In genomic region chr10:69086131-69086530, GRCh38 we compare ENCODE assay signal across 1 cellular context.
A peak's percentile ranks its signal among the peaks of the same experiment; 100 is the strongest.
TF ChIP-seq lines count a peak whose summit lies in the region.

No MANE protein-coding gene starts in this region.

TF ChIP-seq in GM12878, 131 proteins besides CTCF, POLR2A, EP300 and RAD21 (continued from another document):
- TF ChIP-seq, protein P1, sequence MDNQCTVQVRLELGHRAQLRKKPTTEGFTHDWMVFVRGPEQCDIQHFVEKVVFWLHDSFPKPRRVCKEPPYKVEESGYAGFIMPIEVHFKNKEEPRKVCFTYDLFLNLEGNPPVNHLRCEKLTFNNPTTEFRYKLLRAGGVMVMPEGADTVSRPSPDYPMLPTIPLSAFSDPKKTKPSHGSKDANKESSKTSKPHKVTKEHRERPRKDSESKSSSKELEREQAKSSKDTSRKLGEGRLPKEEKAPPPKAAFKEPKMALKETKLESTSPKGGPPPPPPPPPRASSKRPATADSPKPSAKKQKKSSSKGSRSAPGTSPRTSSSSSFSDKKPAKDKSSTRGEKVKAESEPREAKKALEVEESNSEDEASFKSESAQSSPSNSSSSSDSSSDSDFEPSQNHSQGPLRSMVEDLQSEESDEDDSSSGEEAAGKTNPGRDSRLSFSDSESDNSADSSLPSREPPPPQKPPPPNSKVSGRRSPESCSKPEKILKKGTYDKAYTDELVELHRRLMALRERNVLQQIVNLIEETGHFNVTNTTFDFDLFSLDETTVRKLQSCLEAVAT (IDR thresholded peaks at IDR 0.05), result peak; percentile 68; the same call in 1 of the 2 replicates
- no peak for TF ChIP-seq YY1 (IDR thresholded peaks at IDR 0.05; ENCODE audit: low read depth, low read length)
- TF ChIP-seq EZH2 (IDR thresholded peaks at IDR 0.05; ENCODE audit: borderline replicate concordance, control insufficient read depth, low read depth, low read length), result no peak
- TF ChIP-seq TCF7 (IDR thresholded peaks at IDR 0.05; ENCODE audit: borderline replicate concordance), result no peak
- TF ChIP-seq GABPA (IDR thresholded peaks at IDR 0.05; ENCODE audit: low read depth), result peak; percentile 60; the same call in 1 of the 2 replicates
- peak in 1 of 2 experiments; percentile 33; a peak in 1 of 4 replicates for TF ChIP-seq IKZF2 (IDR thresholded peaks at IDR 0.05)
- peak; percentile 45; the same call in 1 of the 2 replicates for TF ChIP-seq ZBTB11 (CRISPR knock-in tag; IDR thresholded peaks at IDR 0.05)
- no peak for TF ChIP-seq ATF2 (IDR thresholded peaks at IDR 0.05; ENCODE audit: low read length)
- TF ChIP-seq MTA3 (IDR thresholded peaks at IDR 0.05; ENCODE audit: borderline replicate concordance, low read length), result no peak
- TF ChIP-seq ZNF592 (IDR thresholded peaks at IDR 0.05), result no peak
- TF ChIP-seq RBBP5 (conservative IDR thresholded peaks at IDR 0.05), result no peak
- TF ChIP-seq, protein P2, sequence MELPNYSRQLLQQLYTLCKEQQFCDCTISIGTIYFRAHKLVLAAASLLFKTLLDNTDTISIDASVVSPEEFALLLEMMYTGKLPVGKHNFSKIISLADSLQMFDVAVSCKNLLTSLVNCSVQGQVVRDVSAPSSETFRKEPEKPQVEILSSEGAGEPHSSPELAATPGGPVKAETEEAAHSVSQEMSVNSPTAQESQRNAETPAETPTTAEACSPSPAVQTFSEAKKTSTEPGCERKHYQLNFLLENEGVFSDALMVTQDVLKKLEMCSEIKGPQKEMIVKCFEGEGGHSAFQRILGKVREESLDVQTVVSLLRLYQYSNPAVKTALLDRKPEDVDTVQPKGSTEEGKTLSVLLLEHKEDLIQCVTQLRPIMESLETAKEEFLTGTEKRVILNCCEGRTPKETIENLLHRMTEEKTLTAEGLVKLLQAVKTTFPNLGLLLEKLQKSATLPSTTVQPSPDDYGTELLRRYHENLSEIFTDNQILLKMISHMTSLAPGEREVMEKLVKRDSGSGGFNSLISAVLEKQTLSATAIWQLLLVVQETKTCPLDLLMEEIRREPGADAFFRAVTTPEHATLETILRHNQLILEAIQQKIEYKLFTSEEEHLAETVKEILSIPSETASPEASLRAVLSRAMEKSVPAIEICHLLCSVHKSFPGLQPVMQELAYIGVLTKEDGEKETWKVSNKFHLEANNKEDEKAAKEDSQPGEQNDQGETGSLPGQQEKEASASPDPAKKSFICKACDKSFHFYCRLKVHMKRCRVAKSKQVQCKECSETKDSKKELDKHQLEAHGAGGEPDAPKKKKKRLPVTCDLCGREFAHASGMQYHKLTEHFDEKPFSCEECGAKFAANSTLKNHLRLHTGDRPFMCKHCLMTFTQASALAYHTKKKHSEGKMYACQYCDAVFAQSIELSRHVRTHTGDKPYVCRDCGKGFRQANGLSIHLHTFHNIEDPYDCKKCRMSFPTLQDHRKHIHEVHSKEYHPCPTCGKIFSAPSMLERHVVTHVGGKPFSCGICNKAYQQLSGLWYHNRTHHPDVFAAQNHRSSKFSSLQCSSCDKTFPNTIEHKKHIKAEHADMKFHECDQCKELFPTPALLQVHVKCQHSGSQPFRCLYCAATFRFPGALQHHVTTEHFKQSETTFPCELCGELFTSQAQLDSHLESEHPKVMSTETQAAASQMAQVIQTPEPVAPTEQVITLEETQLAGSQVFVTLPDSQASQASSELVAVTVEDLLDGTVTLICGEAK (IDR thresholded peaks at IDR 0.05; ENCODE audit: borderline replicate concordance), result 0 out of 2 replicates have a peak, but pooled peaks have one; percentile 37
- no peak for TF ChIP-seq ZBED1 (IDR thresholded peaks at IDR 0.05; ENCODE audit: borderline replicate concordance)
- TF ChIP-seq MTA2 (IDR thresholded peaks at IDR 0.05; ENCODE audit: low read depth), result no peak
- TF ChIP-seq FOXK2 (IDR thresholded peaks at IDR 0.05), result no peak
- no peak for TF ChIP-seq MEF2A (IDR thresholded peaks at IDR 0.05; ENCODE audit: insufficient read depth, low read depth, low read length)
- no peak for TF ChIP-seq RFX5 (IDR thresholded peaks at IDR 0.05; ENCODE audit: low read depth, low read length)
